8 cellular contexts compared by ENCODE assay signal in genomic region chr10:67666416-67667043, GRCh38. TPM values are rescaled to one million over a fixed set of nuclear protein-coding genes. Genes with fewer than 3 reads are reported as not detected.
A peak's percentile ranks its signal among the peaks of the same experiment; 100 is the strongest.
DNase-seq lines count a peak whose midpoint lies in the region; ATAC-seq and TF ChIP-seq lines count a peak whose summit lies in the region.

No MANE protein-coding gene starts in this region.

- ATAC-seq in HG03097 (IDR thresholded peaks at IDR 0.05; ENCODE audit: low FRiP score, unreplicated experiment), result no peak
- ATAC-seq in HG03521 (IDR thresholded peaks at IDR 0.05; ENCODE audit: unreplicated experiment), result no peak
- no peak for ATAC-seq in HG02885 (IDR thresholded peaks at IDR 0.05; ENCODE audit: poor library complexity, unreplicated experiment)
- no peak for ATAC-seq in GM19463 (IDR thresholded peaks at IDR 0.05; ENCODE audit: unreplicated experiment)

- no peak overlapping the region for H3K4me3 ChIP-seq in brain microvascular endothelial cell (ENCODE audit: low read depth, low read length)

- H3K36me3 ChIP-seq in brain microvascular endothelial cell (replicated peaks), result no peaks in the 10 kb centered on the region

- H3K27ac ChIP-seq in brain microvascular endothelial cell, result no peak overlapping the region
- H3K27ac ChIP-seq in layer of hippocampus (ENCODE audit: low read depth, low read length), result peak overlapping the region; percentile 59

- DNase-seq in GM03348 (ENCODE audit: low spot score) (peak; percentile 33), LHCN-M2 (ENCODE audit: low read depth) (peak; percentile 69), brain microvascular endothelial cell (no peak)

- H3K27me3 ChIP-seq in brain microvascular endothelial cell (replicated peaks), result no peaks in the 10 kb centered on the region
- H3K27me3 ChIP-seq in layer of hippocampus (ENCODE audit: control insufficient read depth, insufficient read depth, low read length), result no peaks in the 10 kb centered on the region

- in situ Hi-C loops in brain microvascular endothelial cell (cut with HindIII; ENCODE audit: low pct_ligation_motif_present, low sequenced_read_pairs), result no loop called here

- TF ChIP-seq CTCF in brain microvascular endothelial cell (IDR thresholded peaks at IDR 0.05; ENCODE audit: low read depth, low read length, missing control alignments), result peak; percentile 26

RNA-seq across cellular contexts. Expression of gene CTNNA3, which starts 29.5 kb away (rescaled TPM):
- total RNA-seq in LHCN-M2 (2014; rRNA removed), result 0.06 and 0.19 TPM in 2 replicates
- polyA plus RNA-seq in LHCN-M2 (2012), result 0.01 TPM
